ENCODE assay signal across 1 cellular context in the genomic region with DNA sequence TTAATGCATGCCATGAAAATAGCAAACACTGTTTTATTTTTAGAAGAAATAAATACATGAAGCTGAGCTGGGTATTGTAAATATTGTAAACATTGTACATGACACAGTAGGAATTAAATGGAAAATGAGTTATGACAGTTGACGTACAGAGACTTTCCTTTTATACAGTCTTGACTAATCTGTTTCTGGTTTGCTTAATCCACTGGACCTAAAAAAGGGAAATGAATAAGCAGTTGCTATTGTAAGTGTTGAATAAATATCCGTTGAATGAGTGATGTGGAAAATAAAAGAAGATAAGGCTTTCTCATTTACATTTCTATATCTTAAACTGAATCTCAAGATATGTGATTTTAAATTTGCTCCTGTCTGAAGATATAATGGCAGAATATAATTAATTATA.
TF ChIP-seq lines count a peak whose summit lies in the region.

No MANE protein-coding gene starts in this region.

TF ChIP-seq in endothelial cell of umbilical vein, 7 proteins besides CTCF, POLR2A, EP300 and RAD21:
- TF ChIP-seq FOS (IDR thresholded peaks at IDR 0.05; ENCODE audit: borderline replicate concordance, insufficient read depth, low read length) (peak; percentile 54), GATA2 (IDR thresholded peaks at IDR 0.05; ENCODE audit: insufficient read depth, insufficient read length, low read depth, low read length) (peak; percentile 80), POLR2AphosphoS5 (IDR thresholded peaks at IDR 0.05; ENCODE audit: insufficient read depth, low read depth, low read length) (no peak), MYC (IDR thresholded peaks at IDR 0.05; ENCODE audit: low read depth, low read length) (no peak), JUN (IDR thresholded peaks at IDR 0.05; ENCODE audit: borderline replicate concordance, insufficient read depth, insufficient read length, low read depth) (peak; percentile 75)
